Comparison of ENCODE assay signal across 32 cellular contexts in genomic region chr1:193489191-193489590, GRCh38.
"Had no signal": no experiment of that assay in that cellular context is flagged by ENCODE, and none has a peak within 500 bp of the region (broad histone marks: within the 10 kb centered on the region; RNA-seq: fewer than 3 reads in every experiment).

No MANE protein-coding gene starts in this region.

- H2AFZ ChIP-seq: neural progenitor cell, parathyroid adenoma had no signal

- H3K36me3 Mint-ChIP-seq: naive B cell; neural progenitor cell; stimulated activated naive B cell treated with anti-CD40 and anti-IgM and Interleukin-4, amounts not matched to agents 10 μg/mL and 1 μg/mL and 100 μg/mL, for 72 hours; type B pancreatic cell had no signal

- H3K27me3 ChIP-seq: neural progenitor cell, ovary, right lobe of liver, sigmoid colon, spleen, stomach, suprapubic skin, testis, tibial artery, transverse colon, upper lobe of right lung, uterus had no signal

- H3K27ac ChIP-seq: neural progenitor cell, ovary, parathyroid adenoma, psoas muscle, right lobe of liver, sigmoid colon, skin epidermis, spleen, stomach, suprapubic skin, testis, tibial artery, transverse colon, upper lobe of right lung, uterus had no signal

- H3K27ac Mint-ChIP-seq: naive B cell; natural killer cell treated with Interleukin-12 subunit alpha and Interleukin-12 subunit beta and Interleukin-15 and Interleukin-18, amount 100 ng/mL, for 72 hours; neural progenitor cell; progenitor cell of endocrine pancreas; stimulated activated naive B cell treated with anti-CD40 and anti-IgM and Interleukin-4, amounts not matched to agents 10 μg/mL and 1 μg/mL and 100 μg/mL, for 72 hours; stimulated activated naive CD8-positive, alpha-beta T cell treated with anti-CD3 and anti-CD28 coated beads, Interleukin-15, Interleukin-2, amounts not matched to agents 100 ng/mL and 50 ng/mL, for 24 hours; type B pancreatic cell had no signal

- H3K9ac ChIP-seq: neural progenitor cell, parathyroid adenoma had no signal

- H3K9me3 ChIP-seq: ovary, right lobe of liver, sigmoid colon, suprapubic skin, testis, upper lobe of right lung, uterus had no signal

- H3K4me3 ChIP-seq: neural progenitor cell, ovary, psoas muscle, right lobe of liver, sigmoid colon, skin epidermis, smooth muscle cell, spleen, stomach, suprapubic skin, testis, tibial artery, transverse colon, upper lobe of right lung, uterus had no signal

- H3K79me2 ChIP-seq: parathyroid adenoma had no signal

- H3K27me3 Mint-ChIP-seq: naive B cell; naive thymus-derived CD8-positive, alpha-beta T cell; natural killer cell treated with Interleukin-12 subunit alpha and Interleukin-12 subunit beta and Interleukin-15 and Interleukin-18, amount 100 ng/mL, for 72 hours; progenitor cell of endocrine pancreas; stimulated activated naive B cell treated with anti-CD40 and anti-IgM and Interleukin-4, amounts not matched to agents 10 μg/mL and 1 μg/mL and 100 μg/mL, for 72 hours; stimulated activated naive CD8-positive, alpha-beta T cell treated with anti-CD3 and anti-CD28 coated beads, Interleukin-15, Interleukin-2, amounts not matched to agents 100 ng/mL and 50 ng/mL, for 24 hours; type B pancreatic cell had no signal

- H3K4me1 ChIP-seq: neural progenitor cell, parathyroid adenoma, psoas muscle, stomach, testis, tibial artery, upper lobe of right lung, uterus had no signal

- H3K36me3 ChIP-seq: neural progenitor cell, ovary, right lobe of liver, sigmoid colon, spleen, stomach, suprapubic skin, tibial artery, transverse colon, upper lobe of right lung, uterus had no signal

- ATAC-seq: naive thymus-derived CD8-positive, alpha-beta T cell; natural killer cell treated with Interleukin-12 subunit alpha and Interleukin-12 subunit beta and Interleukin-15 and Interleukin-18, amount 100 ng/mL, for 72 hours; psoas muscle; right cardiac atrium; right lobe of liver; stimulated activated naive B cell treated with anti-CD40 and anti-IgM and Interleukin-4, amounts not matched to agents 10 μg/mL and 1 μg/mL and 100 μg/mL, for 72 hours; upper lobe of right lung had no signal

- H3K9me3 Mint-ChIP-seq: natural killer cell treated with Interleukin-12 subunit alpha and Interleukin-12 subunit beta and Interleukin-15 and Interleukin-18, amount 100 ng/mL, for 72 hours had no signal

- H3K4me3 Mint-ChIP-seq: naive B cell; naive thymus-derived CD8-positive, alpha-beta T cell; natural killer cell treated with Interleukin-12 subunit alpha and Interleukin-12 subunit beta and Interleukin-15 and Interleukin-18, amount 100 ng/mL, for 72 hours; neural progenitor cell; stimulated activated naive B cell treated with anti-CD40 and anti-IgM and Interleukin-4, amounts not matched to agents 10 μg/mL and 1 μg/mL and 100 μg/mL, for 72 hours; stimulated activated naive CD8-positive, alpha-beta T cell treated with anti-CD3 and anti-CD28 coated beads, Interleukin-15, Interleukin-2, amounts not matched to agents 100 ng/mL and 50 ng/mL, for 24 hours; type B pancreatic cell had no signal

- H3K4me2 ChIP-seq: neural progenitor cell, smooth muscle cell had no signal

- DNase-seq: naive B cell; naive thymus-derived CD8-positive, alpha-beta T cell; occipital lobe; ovary; posterior cingulate gyrus; psoas muscle; right cardiac atrium; right lobe of liver; sigmoid colon; spleen; stimulated activated CD4-positive, alpha-beta T cell treated with anti-CD3 and anti-CD28 coated beads, Interleukin-12 subunit alpha, Interleukin-12 subunit beta, amount 100 ng/mL, for 4 hours; stimulated activated CD4-positive, alpha-beta T cell treated with anti-CD3 and anti-CD28 coated beads, Interleukin-1b, Interleukin-23, amount 100 ng/mL, for 48 hours; stimulated activated CD4-positive, alpha-beta T cell treated with anti-CD3 and anti-CD28 coated beads, Interleukin-4, amount 100 ng/mL, for 1 hour; stimulated activated CD4-positive, alpha-beta T cell treated with anti-CD3 and anti-CD28 coated beads, Interleukin-4, amount 100 ng/mL, for 4 hours; stimulated activated CD8-positive, alpha-beta memory T cell treated with anti-CD3 and anti-CD28 coated beads, Interleukin-4, amount 100 ng/mL, for 48 hours; stimulated activated naive B cell treated with anti-CD40 and anti-IgM and Interleukin-4, amounts not matched to agents 10 μg/mL and 1 μg/mL and 100 μg/mL, for 72 hours; stimulated activated naive CD4-positive, alpha-beta T cell treated with Interleukin-2 at 50 U/mL for 16 hours; stomach; testis; tibial artery; transverse colon; upper lobe of right lung; uterus had no signal
